ENCODE assay signal across 8 cellular contexts in genomic region chr12:67069451-67070306, GRCh38.
DNase-seq lines count a peak whose midpoint lies in the region; ATAC-seq and TF ChIP-seq lines count a peak whose summit lies in the region.

No MANE protein-coding gene starts in this region.

- DNase-seq in NCI-H1436 (lab: John Stamatoyannopoulos, UW) (peak; percentile 54), NCI-H1436 treated with DMSO at 0.1 percent for 48 hours (lab: John Stamatoyannopoulos, UW) (no peak), NCI-H2171 treated with DMSO at 0.1 percent for 48 hours (lab: John Stamatoyannopoulos, UW) (peak; percentile 52), fibroblast of mammary gland (ENCODE audit: low read depth) (no peak), neural progenitor cell (ENCODE audit: low spot score) (peak; percentile 87), aorta (peak in 1 of 2 donors; percentile 73)
- no peak for DNase-seq in activated CD8-positive, alpha-beta memory T cell treated with anti-CD3 and anti-CD28 coated beads, Interleukin-2, amount 10 ng/mL, durations not matched to agents 7 days and 5 days

- WGBS in aorta, 2 donors = 2 to 3% methylated on average over 51 to 68 of the region's 68 CpGs

- H3K4me2 ChIP-seq in neural progenitor cell = peak overlapping the region; percentile 95

- H3K36me3 ChIP-seq in neural progenitor cell (no peaks in the 10 kb centered on the region), aorta (ENCODE audit: control insufficient read depth in 1 of 2, insufficient read depth in 2 of 2, low read length in 1 of 2) (no peaks in the 10 kb centered on the region)

- peaks cover 24% of the 10 kb centered on the region for H4K20me1 ChIP-seq in neural progenitor cell (ENCODE audit: low read depth)

- peaks cover 62% of the 10 kb centered on the region for H3K27me3 Mint-ChIP-seq in activated CD8-positive, alpha-beta memory T cell treated with anti-CD3 and anti-CD28 coated beads, Interleukin-2, amount 10 ng/mL, durations not matched to agents 7 days and 5 days
- peaks cover 11% of the 10 kb centered on the region for H3K27me3 Mint-ChIP-seq in neural progenitor cell (ENCODE audit: insufficient read depth, low read depth)

- H3K9ac ChIP-seq in neural progenitor cell = no peak overlapping the region

- H3K79me2 ChIP-seq in neural progenitor cell (ENCODE audit: low read depth) = peaks cover 37% of the 10 kb centered on the region

- no peak overlapping the region for H3K27ac Mint-ChIP-seq in activated CD8-positive, alpha-beta memory T cell treated with anti-CD3 and anti-CD28 coated beads, Interleukin-2, amount 10 ng/mL, durations not matched to agents 7 days and 5 days
- H3K27ac Mint-ChIP-seq in neural progenitor cell = peak overlapping the region; percentile 58

- CTCF ChIA-PET in activated CD8-positive, alpha-beta memory T cell treated with anti-CD3 and anti-CD28 coated beads, Interleukin-2, amount 10 ng/mL, durations not matched to agents 7 days and 5 days (lab: Charles Lee) = interaction anchor here (1.0 kb wide), 1 partner anchor 43 kb away, joined by 3 read pairs; no protein-coding TSS in a partner anchor

- peak overlapping the region; percentile 17 for H3K4me3 ChIP-seq in fibroblast of mammary gland (ENCODE audit: control insufficient read depth, low read depth, low read length)
- H3K4me3 ChIP-seq in neural progenitor cell = peak overlapping the region; percentile 99
- H3K4me3 ChIP-seq in aorta (ENCODE audit: low read length in 2 of 2) = peak overlapping the region; percentile 37 to 64

- no peak for TF ChIP-seq CTCF in fibroblast of mammary gland (conservative IDR thresholded peaks at IDR 0.05; ENCODE audit: control insufficient read depth, insufficient read depth, low read depth, low read length)
- peak; percentile 11 for TF ChIP-seq CTCF in neural progenitor cell (IDR thresholded peaks at IDR 0.05)

- H2AFZ ChIP-seq in neural progenitor cell (replicated peaks) = peak overlapping the region; percentile 51

- H3K9me3 ChIP-seq in neural progenitor cell (ENCODE audit: low read depth) (no peaks in the 10 kb centered on the region), aorta (ENCODE audit: control insufficient read depth, low read length) (no peaks in the 10 kb centered on the region)

- peaks cover 22% of the 10 kb centered on the region for H3F3A ChIP-seq in neural progenitor cell (ENCODE audit: low read depth)

- ATAC-seq in HG02759 (IDR thresholded peaks at IDR 0.05; ENCODE audit: unreplicated experiment) (peak; percentile 76), aorta (ENCODE audit: low FRiP score) (peak; percentile 54)
- peak; percentile 76 for ATAC-seq in activated CD8-positive, alpha-beta memory T cell treated with anti-CD3 and anti-CD28 coated beads, Interleukin-2, amount 10 ng/mL, durations not matched to agents 7 days and 5 days

- peaks cover 13% of the 10 kb centered on the region for H3K4me1 ChIP-seq in neural progenitor cell
- H3K4me1 ChIP-seq in aorta (ENCODE audit: control insufficient read depth in 1 of 2, insufficient read depth in 2 of 2, low read length in 2 of 2) = no peaks in the 10 kb centered on the region

- peak overlapping the region; percentile 47 for H3K27ac ChIP-seq in neural progenitor cell
- no peak overlapping the region for H3K27ac ChIP-seq in aorta (ENCODE audit: low read depth in 1 of 2, low read length in 2 of 2)

- H3K27me3 ChIP-seq in neural progenitor cell (peaks cover 5% of the 10 kb centered on the region), aorta (ENCODE audit: control insufficient read depth in 1 of 2, insufficient read depth in 2 of 2, low read length in 1 of 2) (no peaks in the 10 kb centered on the region)

- no peaks in the 10 kb centered on the region for H3K9me3 Mint-ChIP-seq in activated CD8-positive, alpha-beta memory T cell treated with anti-CD3 and anti-CD28 coated beads, Interleukin-2, amount 10 ng/mL, durations not matched to agents 7 days and 5 days (ENCODE audit: low read depth)
- H3K9me3 Mint-ChIP-seq in neural progenitor cell = no peaks in the 10 kb centered on the region

- peaks cover 13% of the 10 kb centered on the region for H3K4me1 Mint-ChIP-seq in activated CD8-positive, alpha-beta memory T cell treated with anti-CD3 and anti-CD28 coated beads, Interleukin-2, amount 10 ng/mL, durations not matched to agents 7 days and 5 days
- H3K4me1 Mint-ChIP-seq in neural progenitor cell = peaks cover 35% of the 10 kb centered on the region

- H3K36me3 Mint-ChIP-seq in activated CD8-positive, alpha-beta memory T cell treated with anti-CD3 and anti-CD28 coated beads, Interleukin-2, amount 10 ng/mL, durations not matched to agents 7 days and 5 days = no peaks in the 10 kb centered on the region
- H3K36me3 Mint-ChIP-seq in neural progenitor cell = no peaks in the 10 kb centered on the region

- intact Hi-C loops in aorta (cut with DNase I) = no loop called here

- peak overlapping the region; percentile 52 for H3K4me3 Mint-ChIP-seq in activated CD8-positive, alpha-beta memory T cell treated with anti-CD3 and anti-CD28 coated beads, Interleukin-2, amount 10 ng/mL, durations not matched to agents 7 days and 5 days
- peak overlapping the region; percentile 90 for H3K4me3 Mint-ChIP-seq in neural progenitor cell

Comparison
In these comparisons a context has a peak if more than half of its experiments do, and no peak if none do; other contexts are left out.
1. DNase-seq: peak in NCI-H1436 (single experiment), NCI-H2171 treated with DMSO at 0.1 percent for 48 hours (single experiment) and neural progenitor cell (single experiment); none in NCI-H1436 treated with DMSO at 0.1 percent for 48 hours (single experiment), activated CD8-positive, alpha-beta memory T cell treated with anti-CD3 and anti-CD28 coated beads, Interleukin-2, amount 10 ng/mL, durations not matched to agents 7 days and 5 days (single experiment) and fibroblast of mammary gland (single experiment).
2. H3K4me3 ChIP-seq: peak in every context shown above with its lines; median percentile 99 in neural progenitor cell; 50 in aorta; 17 in fibroblast of mammary gland.
3. Peak in every context shown above with its lines, with median percentiles within 50 percentile points of each other: ATAC-seq.